Comparison of ENCODE assay signal across 24 cellular contexts in the genomic region with DNA sequence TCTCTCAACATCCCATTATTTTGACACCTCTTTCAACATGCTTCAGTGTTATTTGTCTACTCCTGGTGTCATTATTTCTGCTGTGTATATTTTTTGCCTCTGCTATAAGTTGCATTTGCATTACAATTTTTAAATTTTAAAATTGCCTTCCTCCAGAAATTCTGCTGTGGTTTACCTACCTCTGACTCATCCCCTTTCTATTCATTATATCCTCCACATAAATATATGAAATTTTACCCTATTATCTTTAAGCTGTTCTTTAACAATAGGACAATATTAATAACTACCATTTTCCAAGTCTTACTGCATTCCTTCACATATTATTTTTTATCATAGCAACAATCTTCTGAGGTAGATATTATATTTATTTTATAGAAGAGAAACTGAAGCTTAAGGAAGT.
DNase-seq lines count a peak whose midpoint lies in the region; ATAC-seq, FAIRE-seq and TF ChIP-seq lines count a peak whose summit lies in the region.
"Had no signal": no experiment of that assay in that cellular context is flagged by ENCODE, and none has a peak within 500 bp of the region (broad histone marks: within the 10 kb centered on the region; RNA-seq: fewer than 3 reads in every experiment).

No MANE protein-coding gene starts in this region.

- H2BK15ac ChIP-seq in H1 (ENCODE audit: low read length) (no peak overlapping the region), mesendoderm (replicated peaks; ENCODE audit: low read depth) (peak overlapping the region; percentile 92)

- no peak overlapping the region for H2BK12ac ChIP-seq in H1 (ENCODE audit: low read depth, low read length)

- no peak overlapping the region for H3K4ac ChIP-seq in H1 (replicated peaks; ENCODE audit: insufficient read length, low read depth, low read length)
- H3K4ac ChIP-seq in mesendoderm (ENCODE audit: low read depth, low read length) = no peak overlapping the region

- H3K4me2 ChIP-seq in H1 (ENCODE audit: insufficient read depth in 1 of 2, low read depth in 2 of 2, low read length in 2 of 2) (peak overlapping the region; percentile 14 to 47), mesendoderm (ENCODE audit: low read length) (no peak overlapping the region)
- H3K4me2 ChIP-seq: PC-9 had no signal

- H2AFZ ChIP-seq in H1 (ENCODE audit: low read length) = no peak overlapping the region
- H2AFZ ChIP-seq: PC-9 had no signal

- H3K9ac ChIP-seq in HUES6 (ENCODE audit: low read length) = peak overlapping the region; percentile 40
- H3K9ac ChIP-seq in H1 (replicated peaks in 1 of 4; ENCODE audit: extremely low read depth in 1 of 4, low read depth in 3 of 4, low read length in 3 of 4) = no peak overlapping the region
- no peak overlapping the region for H3K9ac ChIP-seq in mesendoderm (ENCODE audit: low read length)

- H3K27ac ChIP-seq in HUES6 (ENCODE audit: low read depth, low read length) = peak overlapping the region; percentile 65
- H3K27ac ChIP-seq in H1 (ENCODE audit: low read depth, low read length) = no peak overlapping the region
- peak overlapping the region; percentile 1 for H3K27ac ChIP-seq in mesendoderm (ENCODE audit: low read depth, low read length)
- no peak overlapping the region for H3K27ac ChIP-seq in heart left ventricle
- H3K27ac ChIP-seq: PC-9 had no signal

- no peak overlapping the region for H3K14ac ChIP-seq in H1 (ENCODE audit: insufficient read length)

- DNase-seq in ELR (ENCODE audit: low read depth) = peak; percentile 19
- DNase-seq in H1 (ENCODE audit: low read depth in 1 of 2, low spot score in 2 of 2) = no peak
- DNase-seq in mesendoderm = no peak
- DNase-seq in GM19239 (ENCODE audit: insufficient read length, low spot score) = no peak
- no peak for DNase-seq in heart left ventricle
- no peak for DNase-seq in NCI-H2171 treated with DMSO at 0.1 percent for 48 hours (lab: John Stamatoyannopoulos, UW)
- DNase-seq in DMS 273 treated with DMSO at 0.1 percent for 48 hours (lab: John Stamatoyannopoulos, UW) = no peak
- DNase-seq: 8988T; ACHN; BE2C; CD8-positive, alpha-beta memory T cell; DMS79 treated with DMSO at 0.1 percent for 48 hours; KBM-7; MV-4-11; NCI-H1105; NCI-H1436 treated with DMSO at 0.1 percent for 48 hours; NCI-H187 treated with DMSO at 0.1 percent for 48 hours; NCI-H524; NCI-H774; PC-9; Right ventricle myocardium superior had no signal

- H4K8ac ChIP-seq in H1 (ENCODE audit: extremely low read depth, insufficient read depth, low read length) = no peak overlapping the region
- no peak overlapping the region for H4K8ac ChIP-seq in mesendoderm (ENCODE audit: low read depth, low read length)

- POLR2A ChIA-PET in H1 (lab: Charles Lee; ENCODE audit: partially characterized antibody) = no interaction called here

- TF ChIP-seq RAD21 in H1 (IDR thresholded peaks at IDR 0.05 in 1 of 2, conservative IDR thresholded peaks at IDR 0.05 in 1 of 2; ENCODE audit: low read depth in 2 of 2, low read length in 2 of 2) = no peak

- TF ChIP-seq EP300 in H1 (IDR thresholded peaks at IDR 0.05; ENCODE audit: borderline replicate concordance in 1 of 2, low read depth in 2 of 2, low read length in 2 of 2) = no peak

- H3K56ac ChIP-seq in H1 (replicated peaks; ENCODE audit: insufficient read length, low read depth, low read length) = no peak overlapping the region
- H3K56ac ChIP-seq in mesendoderm (ENCODE audit: low read length) = no peak overlapping the region

- H4K5ac ChIP-seq in H1 (ENCODE audit: insufficient read length, low read depth, low read length) (no peak overlapping the region), mesendoderm (ENCODE audit: low read length) (no peak overlapping the region)

- intact Hi-C loops in heart left ventricle (cut with DNase I) = loop anchor here in 1 of 10 donors (10.0 kb wide), 1 partner anchor 222 kb away; no protein-coding TSS in a partner anchor

- H3K4me1 ChIP-seq in HUES6 (ENCODE audit: control insufficient read depth, insufficient read depth, low read length) (peaks cover 21% of the 10 kb centered on the region), H1 (replicated peaks in 1 of 4; ENCODE audit: control insufficient read depth in 3 of 4, insufficient read depth in 4 of 4, low read length in 3 of 4) (peaks cover 3 to 10% (median 5%) of the 10 kb centered on the region in 4 experiments; a peak in 6 of 7 replicates), mesendoderm (ENCODE audit: control insufficient read depth, low read depth, low read length) (peaks cover 5% of the 10 kb centered on the region), heart left ventricle (peaks cover 0 to 3% (median 0%) of the 10 kb centered on the region in 12 donors)

- H3K36me3 ChIP-seq in HUES6 (ENCODE audit: control insufficient read depth, insufficient read depth, low read length) (no peaks in the 10 kb centered on the region), H1 (ENCODE audit: control insufficient read depth in 2 of 4, insufficient read depth in 4 of 4, low read length in 3 of 4) (no peaks in the 10 kb centered on the region), mesendoderm (ENCODE audit: control insufficient read depth, insufficient read depth, low read length) (no peaks in the 10 kb centered on the region), heart left ventricle (no peaks in the 10 kb centered on the region)
- H3K36me3 ChIP-seq: BE2C had no signal

- no peaks in the 10 kb centered on the region for H3K79me1 ChIP-seq in H1 (ENCODE audit: low read depth, low read length)
- H3K79me1 ChIP-seq in mesendoderm (ENCODE audit: low read length) = no peaks in the 10 kb centered on the region

- FAIRE-seq in H1 (lab: Jason Lieb, UNC) (no peak), GM19239 (lab: Jason Lieb, UNC) (no peak)
- FAIRE-seq: GM12892, H54 had no signal

- TF ChIP-seq POLR2A in H1 (IDR thresholded peaks at IDR 0.05; ENCODE audit: control extremely low read depth in 1 of 2, low read depth in 2 of 2, low read length in 2 of 2) = no peak
- TF ChIP-seq POLR2A in heart left ventricle (IDR thresholded peaks at IDR 0.05) = no peak

- H3K23ac ChIP-seq in H1 (ENCODE audit: insufficient read length) (no peak overlapping the region), mesendoderm (ENCODE audit: low read length) (no peak overlapping the region)

- no peak overlapping the region for H4K91ac ChIP-seq in H1 (replicated peaks; ENCODE audit: insufficient read length, low read length)

- ATAC-seq in heart left ventricle = no peak

- peaks cover 18% of the 10 kb centered on the region; the same call in 1 of the 2 replicates for H3K27me3 ChIP-seq in HUES6 (ENCODE audit: control insufficient read depth, insufficient read depth, low read length)
- H3K27me3 ChIP-seq in H1 (replicated peaks in 1 of 4; ENCODE audit: control insufficient read depth in 3 of 4, extremely low read depth in 1 of 4, insufficient read depth in 3 of 4, low read length in 3 of 4) = peaks cover 0 to 23% (median 2%) of the 10 kb centered on the region in 4 experiments; a peak in 4 of 7 replicates
- H3K27me3 ChIP-seq in mesendoderm (ENCODE audit: insufficient read depth, low read length, poor library complexity) = no peaks in the 10 kb centered on the region
- no peaks in the 10 kb centered on the region for H3K27me3 ChIP-seq in heart left ventricle
- H3K27me3 ChIP-seq: BE2C had no signal

- no peak overlapping the region for H2AK5ac ChIP-seq in H1 (ENCODE audit: low read depth, low read length)
- H2AK5ac ChIP-seq in mesendoderm (ENCODE audit: low read length) = no peak overlapping the region

- TF ChIP-seq CTCF in H1 (IDR thresholded peaks at IDR 0.05; ENCODE audit: control extremely low read depth in 1 of 3, insufficient read depth in 1 of 3, low read depth in 1 of 3, low read length in 3 of 3) (no peak), heart left ventricle (IDR thresholded peaks at IDR 0.05) (no peak)

- H3K18ac ChIP-seq in H1 (ENCODE audit: extremely low read depth, low read length) = no peak overlapping the region
- peak overlapping the region; percentile 84 for H3K18ac ChIP-seq in mesendoderm (ENCODE audit: low read length)

- CTCF ChIA-PET in H1 (lab: Charles Lee; ENCODE audit: partially characterized antibody) = interaction anchor here (0.7 to 1.5 kb wide), 3 partner anchors 240 to 700 kb away, joined by 3 read pairs; no protein-coding TSS in a partner anchor

- H3K4me3 ChIP-seq in HUES6 (ENCODE audit: low read depth, low read length) (peak overlapping the region; percentile 33; the same call in 1 of the 2 replicates), H1 (ENCODE audit: extremely low read depth in 1 of 4, insufficient read depth in 2 of 4, low read depth in 3 of 4, low read length in 4 of 4) (peak overlapping the region in 1 of 4 experiments; percentile 27; a peak in 1 of 8 replicates), mesendoderm (ENCODE audit: low read length) (no peak overlapping the region), heart left ventricle (no peak overlapping the region)
- H3K4me3 ChIP-seq: PC-9 had no signal

- H3K79me2 ChIP-seq in H1 (ENCODE audit: control insufficient read depth in 1 of 2, insufficient read depth in 2 of 2, low read length in 2 of 2) (no peaks in the 10 kb centered on the region), mesendoderm (ENCODE audit: control insufficient read depth, insufficient read depth, low read length) (no peaks in the 10 kb centered on the region)

- no peaks in the 10 kb centered on the region for H3K23me2 ChIP-seq in H1 (ENCODE audit: low read depth, low read length)

- no peaks in the 10 kb centered on the region for H4K20me1 ChIP-seq in H1 (replicated peaks in 1 of 2; ENCODE audit: control insufficient read depth in 1 of 2, insufficient read depth in 2 of 2, low read length in 2 of 2)

- H2BK120ac ChIP-seq in H1 (replicated peaks; ENCODE audit: low read depth, low read length) = no peak overlapping the region
- H2BK120ac ChIP-seq in mesendoderm (ENCODE audit: low read depth, low read length) = no peak overlapping the region

- H2BK20ac ChIP-seq in H1 (ENCODE audit: low read length) = no peak overlapping the region

- H3K9me3 ChIP-seq in HUES6 (ENCODE audit: control insufficient read depth, insufficient read depth, low read depth, low read length) (no peaks in the 10 kb centered on the region), H1 (ENCODE audit: insufficient read depth in 2 of 2, low read depth in 1 of 2, low read length in 1 of 2) (no peaks in the 10 kb centered on the region), heart left ventricle (no peaks in the 10 kb centered on the region)
- H3K9me3 ChIP-seq: BE2C had no signal

- H2BK5ac ChIP-seq in H1 (ENCODE audit: low read depth, low read length) = no peak overlapping the region
- H2BK5ac ChIP-seq in mesendoderm (ENCODE audit: low read length) = no peak overlapping the region

TF ChIP-seq in H1, 55 proteins besides CTCF, POLR2A, EP300 and RAD21 (continues in another document):
- TF ChIP-seq CTBP2 (IDR thresholded peaks at IDR 0.05; ENCODE audit: borderline replicate concordance, insufficient read depth, insufficient read length, low read length) (no peak), KDM5A (IDR thresholded peaks at IDR 0.05; ENCODE audit: low read length) (no peak), RXRA (IDR thresholded peaks at IDR 0.05; ENCODE audit: insufficient read depth, low read depth, low read length) (no peak), RBBP5 (IDR thresholded peaks at IDR 0.05; ENCODE audit: borderline replicate concordance, low read depth, low read length) (no peak), SP4 (IDR thresholded peaks at IDR 0.05; ENCODE audit: low read length) (no peak), SIX5 (IDR thresholded peaks at IDR 0.05; ENCODE audit: low read depth, low read length) (no peak), EGR1 (IDR thresholded peaks at IDR 0.05; ENCODE audit: borderline replicate concordance, low read depth, low read length) (no peak)

Comparison
In these comparisons a context has a peak if more than half of its experiments do, and no peak if none do; other contexts are left out.
1. H3K27ac ChIP-seq: peak in HUES6 (single experiment) and mesendoderm (single experiment); none in H1 (single experiment) and heart left ventricle (0 of 12).